Comparison of ENCODE assay signal across 9 cellular contexts in genomic region chr9:36868591-36869282, GRCh38.
"Had no signal": no experiment of that assay in that cellular context is flagged by ENCODE, and none has a peak within 500 bp of the region (broad histone marks: within the 10 kb centered on the region; RNA-seq: fewer than 3 reads in every experiment).

No MANE protein-coding gene starts in this region.

- H3K27ac Mint-ChIP-seq: activated CD8-positive, alpha-beta memory T cell treated with anti-CD3 and anti-CD28 coated beads, Interleukin-2, amount 10 ng/mL, durations not matched to agents 7 days and 5 days; activated T-cell treated with anti-CD3 and anti-CD28 coated beads, Interleukin-2, amount 50 U/mL, for 24 hours; immature natural killer cell had no signal

- H3K9me3 Mint-ChIP-seq: activated T-cell treated with anti-CD3 and anti-CD28 coated beads, Interleukin-2, amount 50 U/mL, for 24 hours; immature natural killer cell; neural progenitor cell had no signal

- DNase-seq: activated CD4-positive, alpha-beta T cell treated with anti-CD3 and anti-CD28 coated beads for 1 hour; activated CD4-positive, alpha-beta T cell treated with anti-CD3 and anti-CD28 coated beads, Interleukin-2, amount 50 U/mL, for 4 hours; activated CD8-positive, alpha-beta memory T cell treated with anti-CD3 and anti-CD28 coated beads, Interleukin-2, amount 10 ng/mL, durations not matched to agents 7 days and 5 days; activated naive CD4-positive, alpha-beta T cell treated with anti-CD3 and anti-CD28 coated beads, Interleukin-2, amount 50 U/mL, for 16 hours; activated T-cell treated with anti-CD3 and anti-CD28 coated beads, Interleukin-2, amount 50 U/mL, for 24 hours; foreskin melanocyte; immature natural killer cell; stimulated activated naive CD4-positive, alpha-beta T cell had no signal

- H3K36me3 Mint-ChIP-seq: activated CD8-positive, alpha-beta memory T cell treated with anti-CD3 and anti-CD28 coated beads, Interleukin-2, amount 10 ng/mL, durations not matched to agents 7 days and 5 days; immature natural killer cell had no signal

- ATAC-seq: activated CD8-positive, alpha-beta memory T cell treated with anti-CD3 and anti-CD28 coated beads, Interleukin-2, amount 10 ng/mL, durations not matched to agents 7 days and 5 days had no signal

- H3K4me1 Mint-ChIP-seq: activated CD8-positive, alpha-beta memory T cell treated with anti-CD3 and anti-CD28 coated beads, Interleukin-2, amount 10 ng/mL, durations not matched to agents 7 days and 5 days; immature natural killer cell had no signal

- H3K4me3 Mint-ChIP-seq: activated CD8-positive, alpha-beta memory T cell treated with anti-CD3 and anti-CD28 coated beads, Interleukin-2, amount 10 ng/mL, durations not matched to agents 7 days and 5 days; activated T-cell treated with anti-CD3 and anti-CD28 coated beads, Interleukin-2, amount 50 U/mL, for 24 hours; immature natural killer cell had no signal
